In the genomic region with DNA sequence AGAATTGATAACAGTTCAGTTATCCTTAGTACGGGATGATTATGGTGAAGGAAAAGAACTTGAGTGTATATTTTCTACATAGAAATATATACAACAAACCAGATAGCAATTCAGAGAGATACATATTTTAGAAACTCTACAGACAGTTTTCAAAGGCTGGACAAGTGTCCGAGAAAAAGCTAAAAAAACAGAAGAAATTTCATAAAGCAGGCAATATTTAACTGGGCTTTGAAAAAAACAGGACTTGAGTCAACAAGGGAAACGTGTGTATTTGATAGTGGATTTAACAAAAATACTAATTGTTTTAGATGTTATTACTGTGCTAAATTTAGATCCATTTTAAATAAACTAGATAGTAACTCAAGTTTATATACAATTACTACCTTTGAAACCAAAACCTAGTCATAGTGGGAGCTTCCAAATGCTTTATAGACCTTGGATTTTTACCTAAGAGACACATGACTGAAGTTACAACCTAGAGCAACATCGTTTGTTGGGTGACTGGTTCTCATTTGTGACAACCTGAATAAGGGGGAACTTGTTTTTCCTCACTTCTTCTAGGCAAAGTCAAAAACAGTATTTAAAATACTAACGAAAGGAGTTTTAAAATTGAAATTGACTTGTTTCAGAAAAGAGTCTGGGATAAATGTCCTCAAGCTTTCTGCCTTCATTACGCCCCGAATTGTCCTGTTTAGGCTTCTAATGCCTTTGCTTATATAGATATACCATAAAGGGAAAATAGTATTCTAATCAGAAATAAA, we compare ENCODE assay signal across 1 cellular context.
A peak's percentile ranks its signal among the peaks of the same experiment; 100 is the strongest.
TF ChIP-seq lines count a peak whose summit lies in the region.

No MANE protein-coding gene starts in this region.

TF ChIP-seq in K562, 482 proteins besides CTCF, POLR2A, EP300 and RAD21 (continued from another document):
- no peak for TF ChIP-seq PCBP1 (IDR thresholded peaks at IDR 0.05; ENCODE audit: low read depth, low read length, poor library complexity, severe bottlenecking)
- no peak for TF ChIP-seq KDM2B (CRISPR knock-in tag; IDR thresholded peaks at IDR 0.05)
- no peak for TF ChIP-seq CBX1 (IDR thresholded peaks at IDR 0.05; ENCODE audit: low read depth)
- TF ChIP-seq, protein P1, sequence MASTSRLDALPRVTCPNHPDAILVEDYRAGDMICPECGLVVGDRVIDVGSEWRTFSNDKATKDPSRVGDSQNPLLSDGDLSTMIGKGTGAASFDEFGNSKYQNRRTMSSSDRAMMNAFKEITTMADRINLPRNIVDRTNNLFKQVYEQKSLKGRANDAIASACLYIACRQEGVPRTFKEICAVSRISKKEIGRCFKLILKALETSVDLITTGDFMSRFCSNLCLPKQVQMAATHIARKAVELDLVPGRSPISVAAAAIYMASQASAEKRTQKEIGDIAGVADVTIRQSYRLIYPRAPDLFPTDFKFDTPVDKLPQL (IDR thresholded peaks at IDR 0.05; ENCODE audit: extremely low read depth, insufficient read length) = no peak
- TF ChIP-seq ZBTB7A (IDR thresholded peaks at IDR 0.05; ENCODE audit: borderline replicate concordance, control insufficient read depth, low read depth, low read length) = no peak
- TF ChIP-seq, protein P2, sequence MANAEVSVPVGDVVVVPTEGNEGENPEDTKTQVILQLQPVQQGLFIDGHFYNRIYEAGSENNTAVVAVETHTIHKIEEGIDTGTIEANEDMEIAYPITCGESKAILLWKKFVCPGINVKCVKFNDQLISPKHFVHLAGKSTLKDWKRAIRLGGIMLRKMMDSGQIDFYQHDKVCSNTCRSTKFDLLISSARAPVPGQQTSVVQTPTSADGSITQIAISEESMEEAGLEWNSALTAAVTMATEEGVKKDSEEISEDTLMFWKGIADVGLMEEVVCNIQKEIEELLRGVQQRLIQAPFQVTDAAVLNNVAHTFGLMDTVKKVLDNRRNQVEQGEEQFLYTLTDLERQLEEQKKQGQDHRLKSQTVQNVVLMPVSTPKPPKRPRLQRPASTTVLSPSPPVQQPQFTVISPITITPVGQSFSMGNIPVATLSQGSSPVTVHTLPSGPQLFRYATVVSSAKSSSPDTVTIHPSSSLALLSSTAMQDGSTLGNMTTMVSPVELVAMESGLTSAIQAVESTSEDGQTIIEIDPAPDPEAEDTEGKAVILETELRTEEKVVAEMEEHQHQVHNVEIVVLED (CRISPR knock-in tag; IDR thresholded peaks at IDR 0.05) = 0 out of 2 replicates have a peak, but pooled peaks have one; percentile 36
- TF ChIP-seq, protein P3, sequence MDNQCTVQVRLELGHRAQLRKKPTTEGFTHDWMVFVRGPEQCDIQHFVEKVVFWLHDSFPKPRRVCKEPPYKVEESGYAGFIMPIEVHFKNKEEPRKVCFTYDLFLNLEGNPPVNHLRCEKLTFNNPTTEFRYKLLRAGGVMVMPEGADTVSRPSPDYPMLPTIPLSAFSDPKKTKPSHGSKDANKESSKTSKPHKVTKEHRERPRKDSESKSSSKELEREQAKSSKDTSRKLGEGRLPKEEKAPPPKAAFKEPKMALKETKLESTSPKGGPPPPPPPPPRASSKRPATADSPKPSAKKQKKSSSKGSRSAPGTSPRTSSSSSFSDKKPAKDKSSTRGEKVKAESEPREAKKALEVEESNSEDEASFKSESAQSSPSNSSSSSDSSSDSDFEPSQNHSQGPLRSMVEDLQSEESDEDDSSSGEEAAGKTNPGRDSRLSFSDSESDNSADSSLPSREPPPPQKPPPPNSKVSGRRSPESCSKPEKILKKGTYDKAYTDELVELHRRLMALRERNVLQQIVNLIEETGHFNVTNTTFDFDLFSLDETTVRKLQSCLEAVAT (IDR thresholded peaks at IDR 0.05) = peak; percentile 35 to 60
- 0 out of 2 replicates have a peak, but pooled peaks have one; percentile 14 for TF ChIP-seq ZFP30 (CRISPR knock-in tag; IDR thresholded peaks at IDR 0.05; ENCODE audit: borderline replicate concordance)
